Comparison of ENCODE assay signal across 8 cellular contexts in genomic region chr12:64610660-64611429, GRCh38. TPM values are rescaled to one million over a fixed set of nuclear protein-coding genes. Genes with fewer than 3 reads are reported as not detected.
DNase-seq lines count a peak whose midpoint lies in the region; ATAC-seq and TF ChIP-seq lines count a peak whose summit lies in the region.

No MANE protein-coding gene starts in this region.

- CTCF ChIA-PET in CD8-positive, alpha-beta T cell (lab: Charles Lee) = interaction anchor here (0.9 to 3.3 kb wide), 11 partner anchors 10 to 85 kb away, joined by 3 to 27 read pairs (median 6); no protein-coding TSS in a partner anchor

- POLR2A ChIA-PET in CD8-positive, alpha-beta T cell (lab: Charles Lee) = interaction anchor here (0.6 to 4.1 kb wide), 21 partner anchors 8 to 1692 kb away, joined by 3 to 56 read pairs (median 6); partner anchors contain the start of gene HELB

- peak; percentile 37 to 83 (median 70) for DNase-seq in CD8-positive, alpha-beta T cell
- peak; percentile 65 for DNase-seq in RPMI7951 (ENCODE audit: low read depth)
- peak; percentile 71 for DNase-seq in activated gamma-delta T cell treated with Interleukin-2 at 50 U/mL for 16 hours
- peak in 29 of 42 donors; percentile 8 to 67 (median 28) for DNase-seq in head of caudate nucleus
- peak; percentile 52 for DNase-seq in progenitor cell of endocrine pancreas (ENCODE audit: low spot score, unreplicated experiment)
- DNase-seq in aorta = peak; percentile 87 to 88

- H3K9me3 Mint-ChIP-seq in CD8-positive, alpha-beta T cell = no peaks in the 10 kb centered on the region
- no peaks in the 10 kb centered on the region for H3K9me3 Mint-ChIP-seq in progenitor cell of endocrine pancreas (ENCODE audit: low read depth)

- peaks cover 45% of the 10 kb centered on the region for H3K36me3 Mint-ChIP-seq in CD8-positive, alpha-beta T cell
- H3K36me3 Mint-ChIP-seq in progenitor cell of endocrine pancreas (ENCODE audit: insufficient read depth) = no peaks in the 10 kb centered on the region

- intact Hi-C loops in CD8-positive, alpha-beta T cell (cut with DNase I, micrococcal nuclease) = loop anchor here (2.0 to 10.0 kb wide), 9 partner anchors 16 to 566 kb away; partner anchors contain the start of genes GNS (in 1 of the 2) and XPOT (in 1 of the 2)
- intact Hi-C loops in head of caudate nucleus (cut with DNase I) (no loop called here), aorta (cut with DNase I) (loop anchor here (5.0 kb wide), 2 partner anchors 66 to 76 kb away; no protein-coding TSS in a partner anchor)

- no peaks in the 10 kb centered on the region for H3K27me3 ChIP-seq in CD8-positive, alpha-beta T cell (ENCODE audit: insufficient read depth, low read length)
- H3K27me3 ChIP-seq in aorta (ENCODE audit: control insufficient read depth in 1 of 2, insufficient read depth in 2 of 2, low read length in 1 of 2) = no peaks in the 10 kb centered on the region

- peaks cover 26% of the 10 kb centered on the region for H3K4me1 ChIP-seq in CD8-positive, alpha-beta T cell (ENCODE audit: insufficient read depth, low read length)
- peaks cover 0 to under 1% of the 10 kb centered on the region in 2 donors for H3K4me1 ChIP-seq in aorta (ENCODE audit: control insufficient read depth in 1 of 2, insufficient read depth in 2 of 2, low read length in 2 of 2)

- no peak for TF ChIP-seq CTCF in CD8-positive, alpha-beta T cell (IDR thresholded peaks at IDR 0.05)
- TF ChIP-seq CTCF in progenitor cell of endocrine pancreas (IDR thresholded peaks at IDR 0.05; ENCODE audit: unreplicated experiment) = no peak

- peaks cover 40% of the 10 kb centered on the region for H3K4me1 Mint-ChIP-seq in CD8-positive, alpha-beta T cell (ENCODE audit: low read depth)
- peaks cover 15% of the 10 kb centered on the region for H3K4me1 Mint-ChIP-seq in progenitor cell of endocrine pancreas (ENCODE audit: low read depth)

- peak overlapping the region; percentile 90 for H3K4me3 Mint-ChIP-seq in CD8-positive, alpha-beta T cell
- peak overlapping the region; percentile 86 for H3K4me3 Mint-ChIP-seq in progenitor cell of endocrine pancreas (ENCODE audit: low read depth)

- no peaks in the 10 kb centered on the region for H3K27me3 Mint-ChIP-seq in CD8-positive, alpha-beta T cell (ENCODE audit: low read depth)
- no peaks in the 10 kb centered on the region for H3K27me3 Mint-ChIP-seq in progenitor cell of endocrine pancreas

- no peaks in the 10 kb centered on the region for H3K9me3 ChIP-seq in CD8-positive, alpha-beta T cell (ENCODE audit: low read length)
- no peaks in the 10 kb centered on the region for H3K9me3 ChIP-seq in aorta (ENCODE audit: control insufficient read depth, low read length)

- H3K36me3 ChIP-seq in CD8-positive, alpha-beta T cell (ENCODE audit: insufficient read depth, low read length) = no peaks in the 10 kb centered on the region
- no peaks in the 10 kb centered on the region for H3K36me3 ChIP-seq in aorta (ENCODE audit: control insufficient read depth in 1 of 2, insufficient read depth in 2 of 2, low read length in 1 of 2)

- H3K4me3 ChIP-seq in CD8-positive, alpha-beta T cell (ENCODE audit: low read depth, low read length) = peak overlapping the region; percentile 96
- H3K4me3 ChIP-seq in aorta (ENCODE audit: low read length in 2 of 2) = peak overlapping the region; percentile 83 to 96

- peak; percentile 46 for ATAC-seq in CD8-positive, alpha-beta T cell
- peak; percentile 44 for ATAC-seq in GM19351 (IDR thresholded peaks at IDR 0.05; ENCODE audit: unreplicated experiment)
- ATAC-seq in HG03469 (IDR thresholded peaks at IDR 0.05; ENCODE audit: unreplicated experiment) = peak; percentile 32
- peak; percentile 83 for ATAC-seq in aorta (ENCODE audit: low FRiP score)

- H3K27ac Mint-ChIP-seq in CD8-positive, alpha-beta T cell = peak overlapping the region; percentile 94
- H3K27ac Mint-ChIP-seq in progenitor cell of endocrine pancreas = peak overlapping the region; percentile 89

- 0% methylated on average over 56 to 63 of the region's 63 CpGs for WGBS in aorta, 2 donors

- H3K27ac ChIP-seq in CD8-positive, alpha-beta T cell (ENCODE audit: low read depth, low read length) = peak overlapping the region; percentile 51
- H3K27ac ChIP-seq in aorta (ENCODE audit: low read depth in 1 of 2, low read length in 2 of 2) = peak overlapping the region; percentile 43

RNA-seq across cellular contexts. Expression of gene RASSF3, which starts 0.6 kb away (rescaled TPM):
- 100 to 1,000 TPM; 109 to 118 TPM for total RNA-seq in CD8-positive, alpha-beta T cell
- total RNA-seq in RPMI7951 (2014; rRNA removed; shearing (Covaris generic)) = 12.4 and 15.2 TPM in 2 replicates
- 18.8 and 20.7 TPM in 2 replicates for total RNA-seq in progenitor cell of endocrine pancreas
- total RNA-seq in aorta = 100 to 1,000 TPM; 197 to 418 TPM
- 100 to 1,000 TPM in 1 of 2 donors, 10 to 100 TPM in 1; 85.1 to 445 TPM for polyA plus RNA-seq in aorta

Comparison
In these comparisons a context has a peak if more than half of its experiments do, and no peak if none do; other contexts are left out.
1. Peak in every context shown above with its lines: DNase-seq, ATAC-seq, H3K4me3 ChIP-seq and H3K27ac ChIP-seq.
2. ATAC-seq: peak in every context shown above with its lines; median percentile 83 in aorta; 46 in CD8-positive, alpha-beta T cell; 44 in GM19351; 32 in HG03469.
3. DNase-seq: peak in every context shown above with its lines; median percentile 88 in aorta; 71 in activated gamma-delta T cell treated with Interleukin-2 at 50 U/mL for 16 hours; 70 in CD8-positive, alpha-beta T cell; 65 in RPMI7951; 52 in progenitor cell of endocrine pancreas; 28 in head of caudate nucleus.